ENCODE assay signal across 8 cellular contexts in the genomic region with DNA sequence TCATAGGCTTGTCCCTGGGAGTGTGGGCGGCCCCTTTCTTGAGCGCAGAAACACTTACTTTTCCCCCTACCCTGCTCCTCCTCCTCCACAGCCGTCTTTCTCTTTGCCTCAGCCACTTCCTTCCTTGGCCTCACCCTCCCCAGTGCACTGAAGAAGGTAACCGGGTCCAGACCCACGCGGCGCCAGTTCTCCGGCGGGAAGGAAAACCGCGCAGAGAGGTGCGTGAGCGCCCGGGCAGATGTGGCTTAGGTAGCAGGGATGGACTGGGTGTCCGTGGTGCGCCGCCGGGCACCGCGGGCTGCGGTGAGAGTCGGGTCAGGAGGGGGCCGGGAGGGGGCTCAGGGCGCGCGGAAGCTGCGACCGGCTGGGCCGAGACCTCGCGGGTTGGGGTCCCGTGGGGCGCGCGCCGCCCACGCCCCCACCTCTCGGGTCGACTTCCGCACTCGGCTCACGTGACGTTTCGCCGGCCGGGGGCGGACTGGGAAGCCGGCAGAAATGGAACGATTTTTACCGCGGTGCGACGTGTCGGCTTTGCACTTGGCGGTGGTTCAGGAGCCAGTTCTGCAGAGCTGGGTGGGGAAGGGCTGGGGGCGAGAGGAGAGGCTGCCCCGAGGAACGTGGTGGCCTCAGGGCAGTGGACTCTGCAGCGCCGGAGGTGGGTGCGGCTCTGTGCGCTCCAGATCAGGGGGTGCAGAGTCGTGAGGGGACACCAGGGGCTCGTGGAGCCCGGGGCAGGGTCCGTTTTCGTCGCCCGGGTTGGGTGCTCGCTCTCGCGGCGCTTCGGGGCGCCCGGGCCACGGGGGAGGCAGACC. TPM values are rescaled to one million over a fixed set of nuclear protein-coding genes. Genes with fewer than 3 reads are reported as not detected.
DNase-seq lines count a peak whose midpoint lies in the region; ATAC-seq and TF ChIP-seq lines count a peak whose summit lies in the region.

A gene with protein sequence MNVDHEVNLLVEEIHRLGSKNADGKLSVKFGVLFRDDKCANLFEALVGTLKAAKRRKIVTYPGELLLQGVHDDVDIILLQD (plus strand): TSS at position 88 of the 812 bp plus-strand sequence. CDS start 5,416 bp downstream, outside the sequence.

- DNase-seq in GOT3 (lab: John Stamatoyannopoulos, UW), result peak; percentile 50
- peak; percentile 85 for DNase-seq in LoVo (ENCODE audit: low spot score)
- DNase-seq in SKM-1 (lab: John Stamatoyannopoulos, UW; ENCODE audit: unreplicated experiment), result peak; percentile 46
- peak; percentile 72 for DNase-seq in Right ventricle myocardium superior
- DNase-seq in trophoblast cell, result peak; percentile 35 to 80
- DNase-seq in type B pancreatic cell (ENCODE audit: extremely low spot score, unreplicated experiment), result peak; percentile 72

- no peaks in the 10 kb centered on the region for H3K27me3 Mint-ChIP-seq in activated naive CD8-positive, alpha-beta T cell
- no peaks in the 10 kb centered on the region for H3K27me3 Mint-ChIP-seq in type B pancreatic cell

- H2AK5ac ChIP-seq in trophoblast cell (ENCODE audit: low read length), result peak within 1 kb of the TSS; percentile 5

- H3K79me2 ChIP-seq in trophoblast cell (ENCODE audit: control insufficient read depth, insufficient read depth, low read length, poor library complexity), result peaks cover 19% of the 10 kb centered on the region

- no peak within 1 kb of the TSS for H3K23ac ChIP-seq in trophoblast cell (ENCODE audit: low read length)

- H3K36me3 ChIP-seq in ES-I3 (ENCODE audit: insufficient read depth, low read length) (no peaks in the 10 kb centered on the region), trophoblast cell (ENCODE audit: control insufficient read depth in 1 of 2, insufficient read depth in 2 of 2, low read length in 2 of 2) (peaks cover 5 to 7% of the 10 kb centered on the region in 2 experiments)

- H2AFZ ChIP-seq in trophoblast cell (ENCODE audit: insufficient read depth, low read length, poor library complexity), result peak within 1 kb of the TSS; percentile 79

- no CpG with 5 or more reads among the region's 77 CpGs for WGBS in trophoblast cell (ENCODE audit: extremely low coverage, insufficient coverage, insufficient read length)

- H3K9ac ChIP-seq in ES-I3 (ENCODE audit: low read depth, low read length) (peak within 1 kb of the TSS; percentile 94), trophoblast cell (ENCODE audit: low read length) (peak within 1 kb of the TSS; percentile 79)

- peak within 1 kb of the TSS; percentile 97 for H3K27ac Mint-ChIP-seq in activated naive CD8-positive, alpha-beta T cell
- peak within 1 kb of the TSS; percentile 86 for H3K27ac Mint-ChIP-seq in type B pancreatic cell

- H3K4me2 ChIP-seq in trophoblast cell (ENCODE audit: low read length), result peak within 1 kb of the TSS; percentile 71

- H3K4me1 Mint-ChIP-seq in activated naive CD8-positive, alpha-beta T cell (ENCODE audit: low read depth), result peaks cover 30% of the 10 kb centered on the region
- peaks cover 21% of the 10 kb centered on the region for H3K4me1 Mint-ChIP-seq in type B pancreatic cell (ENCODE audit: unreplicated experiment)

- H3K27me3 ChIP-seq in trophoblast cell (ENCODE audit: insufficient read depth, low read length), result no peaks in the 10 kb centered on the region

- peaks cover 11% of the 10 kb centered on the region for H3K79me1 ChIP-seq in trophoblast cell (ENCODE audit: low read length)

- ATAC-seq in Right ventricle myocardium superior (ENCODE audit: poor library complexity), result peak; percentile 73

- peak within 1 kb of the TSS; percentile 60 for H3K27ac ChIP-seq in trophoblast cell (ENCODE audit: low read depth, low read length)

- H3K4ac ChIP-seq in trophoblast cell (ENCODE audit: low read depth, low read length), result peak within 1 kb of the TSS; percentile 84

- H3K14ac ChIP-seq in trophoblast cell (ENCODE audit: low read length), result peak within 1 kb of the TSS; percentile 87

- H3K4me1 ChIP-seq in ES-I3 (ENCODE audit: insufficient read depth, low read length) (peaks cover 8% of the 10 kb centered on the region), trophoblast cell (ENCODE audit: control insufficient read depth in 1 of 2, insufficient read depth in 2 of 2, low read length in 2 of 2) (peaks cover 10 to 15% of the 10 kb centered on the region in 2 experiments)

- peaks cover 5% of the 10 kb centered on the region for H3K36me3 Mint-ChIP-seq in activated naive CD8-positive, alpha-beta T cell
- peaks cover 5% of the 10 kb centered on the region for H3K36me3 Mint-ChIP-seq in type B pancreatic cell

- intact Hi-C loops in Right ventricle myocardium superior (cut with DNase I), result no loop called here

- H2BK5ac ChIP-seq in trophoblast cell (ENCODE audit: low read depth, low read length, poor library complexity), result peak within 1 kb of the TSS; percentile 64

- peak within 1 kb of the TSS; percentile 90 for H3K4me3 ChIP-seq in trophoblast cell (ENCODE audit: low read depth, low read length)

- peak within 1 kb of the TSS; percentile 89 for H3K4me3 Mint-ChIP-seq in activated naive CD8-positive, alpha-beta T cell
- H3K4me3 Mint-ChIP-seq in type B pancreatic cell, result peak within 1 kb of the TSS; percentile 87

- H3K9me3 ChIP-seq in ES-I3 (ENCODE audit: control insufficient read depth, insufficient read depth, low read length), result no peaks in the 10 kb centered on the region
- no peaks in the 10 kb centered on the region for H3K9me3 ChIP-seq in trophoblast cell (ENCODE audit: insufficient read depth, low read depth, low read length)

- TF ChIP-seq CTCF in type B pancreatic cell (conservative IDR thresholded peaks at IDR 0.05), result peak; percentile 38

- H2BK12ac ChIP-seq in trophoblast cell (ENCODE audit: low read length), result no peak within 1 kb of the TSS

- H4K91ac ChIP-seq in trophoblast cell (ENCODE audit: low read depth, low read length), result peak within 1 kb of the TSS; percentile 87

- H4K8ac ChIP-seq in trophoblast cell (ENCODE audit: low read depth, low read length), result peak within 1 kb of the TSS; percentile 69

- H2BK120ac ChIP-seq in trophoblast cell (ENCODE audit: insufficient read depth, low read length, poor library complexity), result peak within 1 kb of the TSS; percentile 70

- peak within 1 kb of the TSS; percentile 65 for H4K12ac ChIP-seq in trophoblast cell (ENCODE audit: low read depth, low read length)

- peak within 1 kb of the TSS; percentile 83 for H3K18ac ChIP-seq in trophoblast cell (ENCODE audit: low read length)

- H3K9me3 Mint-ChIP-seq in activated naive CD8-positive, alpha-beta T cell (ENCODE audit: low read depth), result no peaks in the 10 kb centered on the region
- no peaks in the 10 kb centered on the region for H3K9me3 Mint-ChIP-seq in type B pancreatic cell

RNA-seq across cellular contexts. Expression of the gene that starts here (rescaled TPM):
- total RNA-seq in Right ventricle myocardium superior (6.6 TPM), type B pancreatic cell (ENCODE audit: low replicate concordance) (47.1 and 88.9 TPM in 2 replicates)
- 148 and 152 TPM in 2 replicates for polyA plus RNA-seq in trophoblast cell (2013)

Comparison
In these comparisons a context has a peak if more than half of its experiments do, and no peak if none do; other contexts are left out.
1. Peak in every context shown above with its lines: DNase-seq, ATAC-seq, H3K4me3 ChIP-seq and H3K27ac ChIP-seq.